ENCODE assay signal across 18 cellular contexts in the genomic region with DNA sequence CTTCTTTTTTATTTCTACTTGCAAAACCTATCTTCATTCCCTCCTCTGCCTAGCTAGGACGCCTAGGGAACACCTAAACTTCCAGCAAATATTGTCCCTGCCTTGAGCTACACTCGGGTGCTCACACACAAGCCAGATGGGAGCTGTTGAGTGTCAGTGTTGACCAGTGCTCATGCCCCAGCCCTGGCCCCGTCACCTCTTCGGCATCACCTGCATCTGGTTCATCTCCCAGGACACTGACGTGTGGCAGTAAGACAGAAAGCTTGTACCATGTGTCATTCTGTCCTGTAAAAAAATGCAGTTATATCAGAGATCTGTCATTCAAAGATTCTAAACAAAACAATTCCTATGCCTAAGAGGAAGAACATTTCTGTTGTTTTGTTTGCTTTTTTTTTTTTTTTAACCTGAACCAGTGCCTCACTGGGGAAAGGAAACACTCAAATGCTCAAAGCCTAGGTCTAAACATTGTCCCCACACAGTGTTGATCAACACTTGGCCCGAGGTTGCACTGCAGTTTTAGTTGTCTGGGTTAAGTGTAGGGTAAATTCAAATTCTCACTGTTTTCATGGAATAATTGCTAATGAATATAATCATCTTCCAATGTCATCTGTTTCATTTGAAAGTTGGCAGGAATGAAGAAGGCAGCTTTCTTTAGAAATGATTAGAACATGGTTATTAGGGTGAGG.
A peak's percentile ranks its signal among the peaks of the same experiment; 100 is the strongest.
DNase-seq lines count a peak whose midpoint lies in the region; ATAC-seq and TF ChIP-seq lines count a peak whose summit lies in the region.
"Had no signal": no experiment of that assay in that cellular context is flagged by ENCODE, and none has a peak within 500 bp of the region (broad histone marks: within the 10 kb centered on the region; RNA-seq: fewer than 3 reads in every experiment).

No MANE protein-coding gene starts in this region.

- no peak overlapping the region for H3K27ac Mint-ChIP-seq in stimulated activated effector memory CD8-positive, alpha-beta T cell treated with anti-CD3 and anti-CD28 coated beads, Interleukin-12 subunit alpha, Interleukin-12 subunit beta, amount 100 ng/mL, for 72 hours
- H3K27ac Mint-ChIP-seq: activated CD8-positive, alpha-beta T cell treated with anti-CD3 and anti-CD28 coated beads for 36 hours; activated naive CD8-positive, alpha-beta T cell treated with anti-CD3 and anti-CD28 coated beads, Interleukin-2, amount 50 U/mL, for 24 hours; activated T-helper 1 cell treated with anti-CD3 and anti-CD28 coated beads, Interleukin-12 subunit alpha, Interleukin-12 subunit beta, Interleukin-2, Interleukin-4 antibody, amounts not matched to agents 30 ng/mL and 10 ng/mL and 1 ng/mL, durations not matched to agents 14 hours and 24 hours and 36 hours; naive thymus-derived CD4-positive, alpha-beta T cell had no signal

- H3K36me3 Mint-ChIP-seq in stimulated activated effector memory CD8-positive, alpha-beta T cell treated with anti-CD3 and anti-CD28 coated beads, Interleukin-12 subunit alpha, Interleukin-12 subunit beta, amount 100 ng/mL, for 72 hours = no peaks in the 10 kb centered on the region
- H3K36me3 Mint-ChIP-seq: naive thymus-derived CD4-positive, alpha-beta T cell had no signal

- no peaks in the 10 kb centered on the region for H3K9me3 Mint-ChIP-seq in stimulated activated effector memory CD8-positive, alpha-beta T cell treated with anti-CD3 and anti-CD28 coated beads, Interleukin-12 subunit alpha, Interleukin-12 subunit beta, amount 100 ng/mL, for 72 hours
- H3K9me3 Mint-ChIP-seq: activated CD8-positive, alpha-beta T cell treated with anti-CD3 and anti-CD28 coated beads for 36 hours; activated naive CD8-positive, alpha-beta T cell treated with anti-CD3 and anti-CD28 coated beads, Interleukin-2, amount 50 U/mL, for 24 hours; activated T-helper 1 cell treated with anti-CD3 and anti-CD28 coated beads, Interleukin-12 subunit alpha, Interleukin-12 subunit beta, Interleukin-2, Interleukin-4 antibody, amounts not matched to agents 30 ng/mL and 10 ng/mL and 1 ng/mL, durations not matched to agents 14 hours and 24 hours and 36 hours; naive thymus-derived CD4-positive, alpha-beta T cell had no signal

- H3K4me1 ChIP-seq in thyroid gland = peaks cover 44 to 50% of the 10 kb centered on the region in 2 donors
- H3K4me1 ChIP-seq: left lung had no signal

- H3K4me3 ChIP-seq in thyroid gland (replicated peaks in 1 of 3) = no peak overlapping the region
- H3K4me3 ChIP-seq: left lung had no signal

- H3K4me1 Mint-ChIP-seq in stimulated activated effector memory CD8-positive, alpha-beta T cell treated with anti-CD3 and anti-CD28 coated beads, Interleukin-12 subunit alpha, Interleukin-12 subunit beta, amount 100 ng/mL, for 72 hours = no peaks in the 10 kb centered on the region
- H3K4me1 Mint-ChIP-seq: activated naive CD8-positive, alpha-beta T cell treated with anti-CD3 and anti-CD28 coated beads, Interleukin-2, amount 50 U/mL, for 24 hours; naive thymus-derived CD4-positive, alpha-beta T cell had no signal

- H3K27ac ChIP-seq in epithelial cell of prostate = peak overlapping the region; percentile 51
- peak overlapping the region; percentile 12 to 77 (median 68) for H3K27ac ChIP-seq in thyroid gland
- H3K27ac ChIP-seq: VCaP had no signal

- intact Hi-C loops in thyroid gland (cut with DNase I) = loop anchor here (10.0 kb wide), 1 partner anchor 225 kb away; no protein-coding TSS in a partner anchor

- H3K9me3 ChIP-seq in thyroid gland = no peaks in the 10 kb centered on the region
- H3K9me3 ChIP-seq: left lung had no signal

- no peak overlapping the region for H3K4me3 Mint-ChIP-seq in stimulated activated effector memory CD8-positive, alpha-beta T cell treated with anti-CD3 and anti-CD28 coated beads, Interleukin-12 subunit alpha, Interleukin-12 subunit beta, amount 100 ng/mL, for 72 hours
- H3K4me3 Mint-ChIP-seq: activated CD8-positive, alpha-beta T cell treated with anti-CD3 and anti-CD28 coated beads for 36 hours; activated naive CD8-positive, alpha-beta T cell treated with anti-CD3 and anti-CD28 coated beads, Interleukin-2, amount 50 U/mL, for 24 hours; activated T-helper 1 cell treated with anti-CD3 and anti-CD28 coated beads, Interleukin-12 subunit alpha, Interleukin-12 subunit beta, Interleukin-2, Interleukin-4 antibody, amounts not matched to agents 30 ng/mL and 10 ng/mL and 1 ng/mL, durations not matched to agents 14 hours and 24 hours and 36 hours; naive thymus-derived CD4-positive, alpha-beta T cell had no signal

- no peaks in the 10 kb centered on the region for H3K36me3 ChIP-seq in thyroid gland
- H3K36me3 ChIP-seq: left lung had no signal

- no peak for TF ChIP-seq CTCF in thyroid gland (IDR thresholded peaks at IDR 0.05)

- peak; percentile 16 for DNase-seq in NCI-H69 (lab: John Stamatoyannopoulos, UW)
- no peak for DNase-seq in epithelial cell of prostate (ENCODE audit: low read depth, low spot score)
- peak; percentile 15 for DNase-seq in kidney tubule cell (ENCODE audit: low spot score)
- no peak for DNase-seq in thyroid gland
- no peak for DNase-seq in epidermal melanocyte (ENCODE audit: insufficient read length, low spot score)
- no peak for DNase-seq in NCI-H1930 (lab: John Stamatoyannopoulos, UW)
- DNase-seq in stimulated activated effector memory CD8-positive, alpha-beta T cell treated with anti-CD3 and anti-CD28 coated beads, Interleukin-12 subunit alpha, Interleukin-12 subunit beta, amount 100 ng/mL, for 72 hours (ENCODE audit: low spot score in 2 of 2) = no peak
- DNase-seq: activated CD8-positive, alpha-beta T cell treated with anti-CD3 and anti-CD28 coated beads for 36 hours; activated naive CD8-positive, alpha-beta T cell treated with anti-CD3 and anti-CD28 coated beads, Interleukin-2, amount 50 U/mL, for 24 hours; C1 segment of cervical spinal cord; left lung; naive thymus-derived CD4-positive, alpha-beta T cell; NCI-H2029; NCI-H526 had no signal

- ATAC-seq in stimulated activated effector memory CD8-positive, alpha-beta T cell treated with anti-CD3 and anti-CD28 coated beads, Interleukin-12 subunit alpha, Interleukin-12 subunit beta, amount 100 ng/mL, for 72 hours = no peak
- ATAC-seq in GM18517 (IDR thresholded peaks at IDR 0.05; ENCODE audit: unreplicated experiment) = no peak
- ATAC-seq: activated CD8-positive, alpha-beta T cell treated with anti-CD3 and anti-CD28 coated beads for 36 hours; activated naive CD8-positive, alpha-beta T cell treated with anti-CD3 and anti-CD28 coated beads, Interleukin-2, amount 50 U/mL, for 24 hours; naive thymus-derived CD4-positive, alpha-beta T cell; Panc1 had no signal

- 67 to 69% methylated on average over 6 of the region's 6 CpGs for WGBS in thyroid gland, 2 donors

- H3K27me3 ChIP-seq in thyroid gland = no peaks in the 10 kb centered on the region
- H3K27me3 ChIP-seq: left lung had no signal

- no peak for TF ChIP-seq POLR2A in thyroid gland (IDR thresholded peaks at IDR 0.05)

Comparison
In these comparisons a context has a peak if more than half of its experiments do, and no peak if none do; other contexts are left out.
1. DNase-seq: peak in NCI-H69 (single experiment) and kidney tubule cell (single experiment); none in epithelial cell of prostate (single experiment), thyroid gland (0 of 2), epidermal melanocyte (single experiment), NCI-H1930 (0 of 2) and stimulated activated effector memory CD8-positive, alpha-beta T cell treated with anti-CD3 and anti-CD28 coated beads, Interleukin-12 subunit alpha, Interleukin-12 subunit beta, amount 100 ng/mL, for 72 hours (0 of 2).